In genomic region chr12:95605087-95605486, GRCh38 we compare ENCODE assay signal across 14 cellular contexts. TPM values are rescaled to one million over a fixed set of nuclear protein-coding genes. Genes with fewer than 3 reads are reported as not detected.
DNase-seq lines count a peak whose midpoint lies in the region; TF ChIP-seq lines count a peak whose summit lies in the region.
"Had no signal": no experiment of that assay in that cellular context is flagged by ENCODE, and none has a peak within 500 bp of the region (broad histone marks: within the 10 kb centered on the region; RNA-seq: fewer than 3 reads in every experiment).

No MANE protein-coding gene starts in this region.

- H3K27me3 ChIP-seq in MG63 (no peaks in the 10 kb centered on the region), mesendoderm (ENCODE audit: insufficient read depth, low read length, poor library complexity) (no peaks in the 10 kb centered on the region)

- H2BK5ac ChIP-seq in mesendoderm (ENCODE audit: low read length), result no peak overlapping the region

- H3K36me3 ChIP-seq in MG63, result no peaks in the 10 kb centered on the region
- H3K36me3 ChIP-seq in mesendoderm (ENCODE audit: control insufficient read depth, insufficient read depth, low read length), result no peaks in the 10 kb centered on the region

- no peaks in the 10 kb centered on the region for H3K79me1 ChIP-seq in mesendoderm (ENCODE audit: low read length)

- H2BK15ac ChIP-seq in mesendoderm (replicated peaks; ENCODE audit: low read depth), result no peak overlapping the region

- H3K9ac ChIP-seq in mesendoderm (ENCODE audit: low read length), result no peak overlapping the region

- WGBS in mesendoderm (ENCODE audit: extremely low coverage, insufficient coverage, low lambda C conversion rate), result no CpG with 5 or more reads among the region's 2 CpGs

- no peak overlapping the region for H3K27ac ChIP-seq in mesendoderm (ENCODE audit: low read depth, low read length)

- no peak overlapping the region for H3K4ac ChIP-seq in mesendoderm (ENCODE audit: low read depth, low read length)

- no peak overlapping the region for H2BK120ac ChIP-seq in mesendoderm (ENCODE audit: low read depth, low read length)

- H3K56ac ChIP-seq in mesendoderm (ENCODE audit: low read length), result no peak overlapping the region

- no peak overlapping the region for H4K8ac ChIP-seq in mesendoderm (ENCODE audit: low read depth, low read length)

- no peak overlapping the region for H3K4me3 ChIP-seq in MG63
- no peak overlapping the region for H3K4me3 ChIP-seq in cardiac fibroblast (replicated peaks in 1 of 2; ENCODE audit: low read depth in 2 of 2, low read length in 2 of 2)
- no peak overlapping the region for H3K4me3 ChIP-seq in mesendoderm (ENCODE audit: low read length)

- DNase-seq in GM03348 (ENCODE audit: low spot score) (peak; percentile 20), MG63 (peak; percentile 46), cardiac fibroblast (ENCODE audit: low read depth in 2 of 2) (peak; percentile 11 to 65), mesendoderm (peak; percentile 53), KBM-7 (no peak), pons (ENCODE audit: low spot score) (no peak)
- no peak for DNase-seq in stimulated activated CD4-positive, alpha-beta T cell treated with anti-CD3 and anti-CD28 coated beads, Interleukin-15, amount 100 ng/mL, for 24 hours
- no peak for DNase-seq in stimulated activated CD4-positive, alpha-beta T cell treated with anti-CD3 and anti-CD28 coated beads, Interleukin-1b, Interleukin-23, amount 100 ng/mL, for 48 hours
- DNase-seq: CD4-positive, alpha-beta T cell; NCI-H1694 treated with DMSO at 0.1 percent for 48 hours; NCI-H526; nephron progenitor cell; Right ventricle myocardium superior; small intestine had no signal

- no peaks in the 10 kb centered on the region for H3K79me2 ChIP-seq in mesendoderm (ENCODE audit: control insufficient read depth, insufficient read depth, low read length)

- TF ChIP-seq CTCF in cardiac fibroblast (IDR thresholded peaks at IDR 0.05; ENCODE audit: low read depth, low read length), result no peak

- H2AK5ac ChIP-seq in mesendoderm (ENCODE audit: low read length), result no peak overlapping the region

- no peak overlapping the region for H3K4me2 ChIP-seq in mesendoderm (ENCODE audit: low read length)

- no peaks in the 10 kb centered on the region for H3K4me1 ChIP-seq in mesendoderm (ENCODE audit: control insufficient read depth, low read depth, low read length)

- H3K9me3 ChIP-seq in MG63, result no peaks in the 10 kb centered on the region

- H3K23ac ChIP-seq in mesendoderm (ENCODE audit: low read length), result no peak overlapping the region

- H4K5ac ChIP-seq in mesendoderm (ENCODE audit: low read length), result no peak overlapping the region

- in situ Hi-C loops in KBM-7 (cut with MboI; ENCODE audit: low pct_unique_long_range_greater_than_20kb, low sequenced_read_pairs), result no loop called here

- no peak overlapping the region for H3K18ac ChIP-seq in mesendoderm (ENCODE audit: low read length)

RNA-seq across cellular contexts. Expression of gene USP44, which starts 53.8 kb away (rescaled TPM):
- 0.27 TPM in 1 of 2 replicates, not detected in the other for total RNA-seq in MG63 (2014; rRNA removed; shearing (Covaris generic); ENCODE audit: low replicate concordance)
- polyA plus RNA-seq in mesendoderm (2013, experiment 1 of 2), result 25.0 TPM
- 27.8 TPM for polyA plus RNA-seq in mesendoderm (2013, experiment 2 of 2)

Comparison
In these comparisons a context has a peak if more than half of its experiments do, and no peak if none do; other contexts are left out.
1. DNase-seq: peak in GM03348 (single experiment), MG63 (single experiment), cardiac fibroblast (2 of 2) and mesendoderm (single experiment); none in stimulated activated CD4-positive, alpha-beta T cell treated with anti-CD3 and anti-CD28 coated beads, Interleukin-15, amount 100 ng/mL, for 24 hours (single experiment), KBM-7 (single experiment), stimulated activated CD4-positive, alpha-beta T cell treated with anti-CD3 and anti-CD28 coated beads, Interleukin-1b, Interleukin-23, amount 100 ng/mL, for 48 hours (single experiment) and pons (single experiment).